8 cellular contexts compared by ENCODE assay signal in the genomic region with DNA sequence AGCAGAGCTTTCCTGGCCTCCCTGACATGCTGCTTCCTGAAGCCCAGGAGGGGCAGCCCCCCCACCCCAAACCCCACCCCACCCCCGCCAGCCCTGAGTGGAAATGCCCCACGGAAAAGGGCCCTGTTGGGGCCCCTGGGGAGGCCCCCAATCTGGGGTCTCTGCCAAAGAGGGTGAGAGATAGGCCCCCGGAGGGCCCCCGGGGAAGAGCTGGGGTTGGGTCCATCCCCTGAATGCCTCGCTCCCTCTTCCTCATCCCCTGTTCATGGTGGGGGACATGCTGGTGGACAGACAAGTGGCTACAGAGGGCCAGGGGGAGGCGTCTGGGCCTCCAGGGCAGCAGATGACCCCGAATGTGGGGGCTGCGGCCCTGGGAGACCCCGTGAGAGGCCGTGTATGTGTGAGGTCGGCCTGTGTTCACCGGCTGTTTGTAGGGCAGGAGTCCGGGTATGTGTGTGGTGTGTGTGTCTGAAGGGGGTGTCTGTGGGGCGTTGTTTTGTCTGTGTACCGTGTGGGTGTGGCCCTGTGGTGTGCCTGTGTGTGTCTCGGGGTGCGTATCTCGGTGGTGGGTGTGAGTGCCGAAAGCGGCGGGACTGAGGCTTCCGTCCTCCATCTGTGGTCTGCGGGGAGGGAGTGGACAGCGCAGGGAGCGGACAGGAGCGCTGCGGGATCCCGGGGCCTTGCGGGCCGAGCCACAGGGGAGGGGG. TPM values are rescaled to one million over a fixed set of nuclear protein-coding genes. Genes with fewer than 3 reads are reported as not detected.
DNase-seq lines count a peak whose midpoint lies in the region; ATAC-seq and TF ChIP-seq lines count a peak whose summit lies in the region.

No MANE protein-coding gene starts in this region.

- H3K36me3 ChIP-seq in esophagus squamous epithelium, result no peaks in the 10 kb centered on the region

- H3K27me3 ChIP-seq in esophagus squamous epithelium, result peaks cover 0 to 15% (median 0%) of the 10 kb centered on the region in 4 donors

- peak; percentile 32 for DNase-seq in stimulated activated CD8-positive, alpha-beta memory T cell treated with anti-CD3 and anti-CD28 coated beads, Interleukin-12 subunit alpha, Interleukin-12 subunit beta, amount 100 ng/mL, for 1 hour (ENCODE audit: low read depth)
- DNase-seq in stimulated activated CD8-positive, alpha-beta memory T cell treated with anti-CD3 and anti-CD28 coated beads, Interleukin-4, amount 100 ng/mL, for 48 hours, result no peak
- DNase-seq in activated T-cell treated with anti-CD3 and anti-CD28 coated beads, Interleukin-2, amount 50 U/mL, for 24 hours, result peak; percentile 68
- DNase-seq in esophagus squamous epithelium (lab: John Stamatoyannopoulos, UW), result no peak
- DNase-seq in osteocyte (ENCODE audit: extremely low spot score, unreplicated experiment), result no peak
- DNase-seq in C1 segment of cervical spinal cord (lab: John Stamatoyannopoulos, UW), result no peak
- no peak for DNase-seq in islet precursor cell

- H3K27me3 Mint-ChIP-seq in activated T-cell treated with anti-CD3 and anti-CD28 coated beads, Interleukin-2, amount 50 U/mL, for 24 hours, result peaks cover 2% of the 10 kb centered on the region
- H3K27me3 Mint-ChIP-seq in osteocyte (ENCODE audit: unreplicated experiment), result no peaks in the 10 kb centered on the region

- peak overlapping the region; percentile 89 to 94 (median 92) for H3K27ac ChIP-seq in esophagus squamous epithelium

- peak overlapping the region; percentile 58 to 79 (median 73) for H3K4me3 ChIP-seq in esophagus squamous epithelium

- TF ChIP-seq CTCF in esophagus squamous epithelium (IDR thresholded peaks at IDR 0.05), result no peak
- no peak for TF ChIP-seq CTCF in osteocyte (IDR thresholded peaks at IDR 0.05)

- WGBS in esophagus squamous epithelium, 2 donors, result 12 to 60% methylated on average over 1 to 10 of the region's 30 CpGs

- peak overlapping the region; percentile 87 for H3K27ac Mint-ChIP-seq in activated T-cell treated with anti-CD3 and anti-CD28 coated beads, Interleukin-2, amount 50 U/mL, for 24 hours
- peak overlapping the region; percentile 98 for H3K27ac Mint-ChIP-seq in osteocyte (ENCODE audit: unreplicated experiment)

- H3K9me3 ChIP-seq in esophagus squamous epithelium, result no peaks in the 10 kb centered on the region

- no peaks in the 10 kb centered on the region for H3K9me3 Mint-ChIP-seq in activated T-cell treated with anti-CD3 and anti-CD28 coated beads, Interleukin-2, amount 50 U/mL, for 24 hours
- no peaks in the 10 kb centered on the region for H3K9me3 Mint-ChIP-seq in osteocyte (ENCODE audit: unreplicated experiment)

- peak overlapping the region; percentile 79 for H3K4me3 Mint-ChIP-seq in activated T-cell treated with anti-CD3 and anti-CD28 coated beads, Interleukin-2, amount 50 U/mL, for 24 hours
- H3K4me3 Mint-ChIP-seq in osteocyte (ENCODE audit: unreplicated experiment), result peak overlapping the region; percentile 77

- ATAC-seq in HG03108 (IDR thresholded peaks at IDR 0.05; ENCODE audit: unreplicated experiment), result no peak

- H3K4me1 ChIP-seq in esophagus squamous epithelium, result peaks cover 30 to 62% (median 40%) of the 10 kb centered on the region in 3 donors

- H3K4me1 Mint-ChIP-seq in activated T-cell treated with anti-CD3 and anti-CD28 coated beads, Interleukin-2, amount 50 U/mL, for 24 hours (ENCODE audit: low read depth), result peaks cover 36% of the 10 kb centered on the region
- H3K4me1 Mint-ChIP-seq in osteocyte (ENCODE audit: unreplicated experiment), result peaks cover 48% of the 10 kb centered on the region

- no peak for TF ChIP-seq POLR2A in esophagus squamous epithelium (IDR thresholded peaks at IDR 0.05)

- intact Hi-C loops in esophagus squamous epithelium (cut with DNase I), result loop anchor here (5.0 kb wide), 3 partner anchors 117 to 472 kb away; no protein-coding TSS in a partner anchor

- no peaks in the 10 kb centered on the region for H3K36me3 Mint-ChIP-seq in activated T-cell treated with anti-CD3 and anti-CD28 coated beads, Interleukin-2, amount 50 U/mL, for 24 hours (ENCODE audit: low read depth)
- no peaks in the 10 kb centered on the region for H3K36me3 Mint-ChIP-seq in osteocyte (ENCODE audit: unreplicated experiment)

RNA-seq across cellular contexts. Expression of a gene that starts 11.3 kb away (rescaled TPM):
- not detected for total RNA-seq in esophagus squamous epithelium
- not detected in 2 replicates for total RNA-seq in osteocyte

RNA-seq across cellular contexts. Expression of a gene that starts 16.3 kb away (rescaled TPM):
- 10 to 100 TPM; 14.0 to 17.6 (median 16.0) TPM for total RNA-seq in esophagus squamous epithelium
- 41.1 and 45.7 TPM in 2 replicates for total RNA-seq in osteocyte

RNA-seq across cellular contexts. Expression of a gene that starts 32.3 kb away (rescaled TPM):
- total RNA-seq in esophagus squamous epithelium (10 to 100 TPM; 15.4 to 22.5 (median 17.6) TPM), osteocyte (18.1 and 19.1 TPM in 2 replicates)

RNA-seq across cellular contexts. Expression of a gene that starts 55.8 kb away (rescaled TPM):
- 1 to 10 TPM in 3 of 4 donors, under 1 TPM in 1; 0.82 to 3.8 (median 2.3) TPM for total RNA-seq in esophagus squamous epithelium
- 5.6 and 6.4 TPM in 2 replicates for total RNA-seq in osteocyte

Comparison
In these comparisons a context has a peak if more than half of its experiments do, and no peak if none do; other contexts are left out.
1. DNase-seq: peak in stimulated activated CD8-positive, alpha-beta memory T cell treated with anti-CD3 and anti-CD28 coated beads, Interleukin-12 subunit alpha, Interleukin-12 subunit beta, amount 100 ng/mL, for 1 hour (single experiment) and activated T-cell treated with anti-CD3 and anti-CD28 coated beads, Interleukin-2, amount 50 U/mL, for 24 hours (single experiment); none in stimulated activated CD8-positive, alpha-beta memory T cell treated with anti-CD3 and anti-CD28 coated beads, Interleukin-4, amount 100 ng/mL, for 48 hours (single experiment), esophagus squamous epithelium (single experiment), osteocyte (single experiment), C1 segment of cervical spinal cord (0 of 14) and islet precursor cell (single experiment).